ENCODE assay signal across 1 cellular context in the genomic region with DNA sequence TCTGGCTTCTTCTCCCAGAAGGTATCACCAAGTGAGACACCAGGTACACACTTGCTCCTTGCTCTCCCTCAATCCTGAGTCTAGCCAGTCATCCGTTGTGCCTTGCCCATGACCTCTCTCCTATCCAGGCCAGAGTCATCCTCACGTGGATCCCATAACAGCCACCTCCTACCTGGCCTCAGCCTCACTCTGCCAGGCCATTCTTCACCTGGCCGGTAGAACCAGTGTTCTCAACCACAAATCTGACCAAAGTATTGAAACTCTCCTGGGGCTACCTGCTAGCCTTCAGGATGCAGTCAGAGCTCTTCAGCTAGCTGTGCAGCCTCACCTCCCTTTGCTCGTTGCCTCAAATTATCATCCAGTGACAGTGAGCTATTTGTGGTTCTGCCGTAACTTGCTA.
TF ChIP-seq lines count a peak whose summit lies in the region.

No MANE protein-coding gene starts in this region.

TF ChIP-seq in WTC11, 78 proteins besides CTCF, POLR2A, EP300 and RAD21 (continued from another document):
- TF ChIP-seq, protein P1, sequence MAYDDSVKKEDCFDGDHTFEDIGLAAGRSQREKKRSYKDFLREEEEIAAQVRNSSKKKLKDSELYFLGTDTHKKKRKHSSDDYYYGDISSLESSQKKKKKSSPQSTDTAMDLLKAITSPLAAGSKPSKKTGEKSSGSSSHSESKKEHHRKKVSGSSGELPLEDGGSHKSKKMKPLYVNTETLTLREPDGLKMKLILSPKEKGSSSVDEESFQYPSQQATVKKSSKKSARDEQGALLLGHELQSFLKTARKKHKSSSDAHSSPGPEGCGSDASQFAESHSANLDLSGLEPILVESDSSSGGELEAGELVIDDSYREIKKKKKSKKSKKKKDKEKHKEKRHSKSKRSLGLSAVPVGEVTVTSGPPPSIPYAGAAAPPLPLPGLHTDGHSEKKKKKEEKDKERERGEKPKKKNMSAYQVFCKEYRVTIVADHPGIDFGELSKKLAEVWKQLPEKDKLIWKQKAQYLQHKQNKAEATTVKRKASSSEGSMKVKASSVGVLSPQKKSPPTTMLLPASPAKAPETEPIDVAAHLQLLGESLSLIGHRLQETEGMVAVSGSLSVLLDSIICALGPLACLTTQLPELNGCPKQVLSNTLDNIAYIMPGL (CRISPR knock-in tag; IDR thresholded peaks at IDR 0.05): no peak
- TF ChIP-seq ZNF232 (CRISPR knock-in tag; IDR thresholded peaks at IDR 0.05) (no peak), ZNF219 (CRISPR knock-in tag; IDR thresholded peaks at IDR 0.05; ENCODE audit: borderline replicate concordance) (no peak), SMAD3 (CRISPR knock-in tag; IDR thresholded peaks at IDR 0.05; ENCODE audit: borderline replicate concordance) (no peak), OVOL2 (CRISPR knock-in tag; IDR thresholded peaks at IDR 0.05; ENCODE audit: borderline replicate concordance) (no peak), HMGA2 (CRISPR knock-in tag; IDR thresholded peaks at IDR 0.05) (no peak), ATF1 (CRISPR knock-in tag; IDR thresholded peaks at IDR 0.05) (no peak), ZNF317 (CRISPR knock-in tag; IDR thresholded peaks at IDR 0.05; ENCODE audit: borderline replicate concordance, low read depth) (no peak), TP53 (CRISPR knock-in tag; IDR thresholded peaks at IDR 0.05) (no peak)
- TF ChIP-seq, protein P2, sequence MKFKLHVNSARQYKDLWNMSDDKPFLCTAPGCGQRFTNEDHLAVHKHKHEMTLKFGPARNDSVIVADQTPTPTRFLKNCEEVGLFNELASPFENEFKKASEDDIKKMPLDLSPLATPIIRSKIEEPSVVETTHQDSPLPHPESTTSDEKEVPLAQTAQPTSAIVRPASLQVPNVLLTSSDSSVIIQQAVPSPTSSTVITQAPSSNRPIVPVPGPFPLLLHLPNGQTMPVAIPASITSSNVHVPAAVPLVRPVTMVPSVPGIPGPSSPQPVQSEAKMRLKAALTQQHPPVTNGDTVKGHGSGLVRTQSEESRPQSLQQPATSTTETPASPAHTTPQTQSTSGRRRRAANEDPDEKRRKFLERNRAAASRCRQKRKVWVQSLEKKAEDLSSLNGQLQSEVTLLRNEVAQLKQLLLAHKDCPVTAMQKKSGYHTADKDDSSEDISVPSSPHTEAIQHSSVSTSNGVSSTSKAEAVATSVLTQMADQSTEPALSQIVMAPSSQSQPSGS (CRISPR knock-in tag; IDR thresholded peaks at IDR 0.05; ENCODE audit: borderline replicate concordance, low read depth): no peak
- TF ChIP-seq, protein P3, sequence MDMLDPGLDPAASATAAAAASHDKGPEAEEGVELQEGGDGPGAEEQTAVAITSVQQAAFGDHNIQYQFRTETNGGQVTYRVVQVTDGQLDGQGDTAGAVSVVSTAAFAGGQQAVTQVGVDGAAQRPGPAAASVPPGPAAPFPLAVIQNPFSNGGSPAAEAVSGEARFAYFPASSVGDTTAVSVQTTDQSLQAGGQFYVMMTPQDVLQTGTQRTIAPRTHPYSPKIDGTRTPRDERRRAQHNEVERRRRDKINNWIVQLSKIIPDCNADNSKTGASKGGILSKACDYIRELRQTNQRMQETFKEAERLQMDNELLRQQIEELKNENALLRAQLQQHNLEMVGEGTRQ (CRISPR knock-in tag; IDR thresholded peaks at IDR 0.05): no peak
- TF ChIP-seq, protein P4, sequence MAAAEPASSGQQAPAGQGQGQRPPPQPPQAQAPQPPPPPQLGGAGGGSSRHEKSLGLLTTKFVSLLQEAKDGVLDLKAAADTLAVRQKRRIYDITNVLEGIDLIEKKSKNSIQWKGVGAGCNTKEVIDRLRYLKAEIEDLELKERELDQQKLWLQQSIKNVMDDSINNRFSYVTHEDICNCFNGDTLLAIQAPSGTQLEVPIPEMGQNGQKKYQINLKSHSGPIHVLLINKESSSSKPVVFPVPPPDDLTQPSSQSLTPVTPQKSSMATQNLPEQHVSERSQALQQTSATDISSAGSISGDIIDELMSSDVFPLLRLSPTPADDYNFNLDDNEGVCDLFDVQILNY (CRISPR knock-in tag; IDR thresholded peaks at IDR 0.05): no peak
- TF ChIP-seq, protein P5, sequence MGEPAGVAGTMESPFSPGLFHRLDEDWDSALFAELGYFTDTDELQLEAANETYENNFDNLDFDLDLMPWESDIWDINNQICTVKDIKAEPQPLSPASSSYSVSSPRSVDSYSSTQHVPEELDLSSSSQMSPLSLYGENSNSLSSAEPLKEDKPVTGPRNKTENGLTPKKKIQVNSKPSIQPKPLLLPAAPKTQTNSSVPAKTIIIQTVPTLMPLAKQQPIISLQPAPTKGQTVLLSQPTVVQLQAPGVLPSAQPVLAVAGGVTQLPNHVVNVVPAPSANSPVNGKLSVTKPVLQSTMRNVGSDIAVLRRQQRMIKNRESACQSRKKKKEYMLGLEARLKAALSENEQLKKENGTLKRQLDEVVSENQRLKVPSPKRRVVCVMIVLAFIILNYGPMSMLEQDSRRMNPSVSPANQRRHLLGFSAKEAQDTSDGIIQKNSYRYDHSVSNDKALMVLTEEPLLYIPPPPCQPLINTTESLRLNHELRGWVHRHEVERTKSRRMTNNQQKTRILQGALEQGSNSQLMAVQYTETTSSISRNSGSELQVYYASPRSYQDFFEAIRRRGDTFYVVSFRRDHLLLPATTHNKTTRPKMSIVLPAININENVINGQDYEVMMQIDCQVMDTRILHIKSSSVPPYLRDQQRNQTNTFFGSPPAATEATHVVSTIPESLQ (CRISPR knock-in tag; IDR thresholded peaks at IDR 0.05): no peak
